20 cellular contexts compared by ENCODE assay signal in the genomic region with DNA sequence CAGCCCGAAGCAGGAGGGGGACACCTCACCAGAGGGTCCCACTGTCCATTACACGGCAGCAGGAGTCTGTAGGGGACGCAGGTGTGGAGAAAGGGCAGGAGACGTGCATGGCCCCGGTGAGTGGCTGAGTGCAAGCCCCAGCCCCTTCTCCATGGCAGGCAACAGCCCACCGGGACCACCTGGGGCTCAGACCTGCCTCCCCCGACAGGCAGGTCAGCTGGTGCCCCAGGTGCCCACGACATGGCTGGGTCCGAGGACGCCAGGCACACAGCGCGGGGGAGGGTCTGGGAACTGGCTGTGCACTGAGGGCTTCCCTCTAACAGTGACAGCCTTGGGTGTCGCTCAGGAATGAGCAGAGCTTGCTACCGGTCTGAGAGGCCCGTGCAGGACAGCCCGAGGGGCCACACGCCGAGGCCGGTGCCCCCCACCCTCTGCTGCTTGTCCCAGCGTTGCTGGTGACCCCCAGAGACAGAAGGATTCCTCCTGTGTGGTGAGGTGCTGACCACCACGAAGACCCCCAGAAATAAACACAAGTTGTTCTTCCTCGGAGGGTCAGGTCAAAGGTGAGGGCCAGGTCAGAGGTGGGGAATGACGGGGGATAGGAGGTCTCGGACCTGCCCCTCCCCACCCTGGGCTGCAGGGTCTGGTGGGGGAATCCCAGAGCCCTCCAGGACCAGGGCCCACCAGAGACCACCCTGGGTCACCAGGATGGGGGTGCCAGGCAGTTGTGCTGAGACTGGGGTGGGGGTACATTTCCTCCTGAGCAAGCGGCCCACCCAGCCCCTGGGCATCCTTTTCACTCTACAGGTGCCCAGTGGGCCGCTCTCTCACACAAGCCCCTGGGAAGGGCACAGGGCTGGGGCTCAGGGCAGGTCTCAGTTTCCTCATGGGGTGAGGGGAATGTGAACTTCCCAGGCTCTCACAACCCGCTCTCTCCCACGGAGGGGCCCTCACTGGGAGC. TPM values are rescaled to one million over a fixed set of nuclear protein-coding genes. Genes with fewer than 3 reads are reported as not detected.
DNase-seq lines count a peak whose midpoint lies in the region; ATAC-seq and TF ChIP-seq lines count a peak whose summit lies in the region.
"Had no signal": no experiment of that assay in that cellular context is flagged by ENCODE, and none has a peak within 500 bp of the region (broad histone marks: within the 10 kb centered on the region; RNA-seq: fewer than 3 reads in every experiment).

No MANE protein-coding gene starts in this region.

- H3K27me3 Mint-ChIP-seq in activated T-cell treated with anti-CD3 and anti-CD28 coated beads, Interleukin-2, amount 50 U/mL, for 24 hours = no peaks in the 10 kb centered on the region
- H3K27me3 Mint-ChIP-seq in activated T-cell treated with anti-CD3 and anti-CD28 coated beads, Interleukin-2, amount 50 U/mL, for 72 hours (ENCODE audit: low read depth) = peaks cover 4% of the 10 kb centered on the region
- no peaks in the 10 kb centered on the region for H3K27me3 Mint-ChIP-seq in naive thymus-derived CD4-positive, alpha-beta T cell
- H3K27me3 Mint-ChIP-seq in type B pancreatic cell = no peaks in the 10 kb centered on the region

- H3K9me3 Mint-ChIP-seq in activated T-cell treated with anti-CD3 and anti-CD28 coated beads, Interleukin-2, amount 50 U/mL, for 24 hours = peaks cover 17% of the 10 kb centered on the region
- peaks cover 9 to 11% of the 10 kb centered on the region in 2 donors for H3K9me3 Mint-ChIP-seq in activated T-cell treated with anti-CD3 and anti-CD28 coated beads, Interleukin-2, amount 50 U/mL, for 72 hours
- H3K9me3 Mint-ChIP-seq in naive thymus-derived CD4-positive, alpha-beta T cell = peaks cover 4 to 31% (median 19%) of the 10 kb centered on the region in 11 donors
- peaks cover 5% of the 10 kb centered on the region for H3K9me3 Mint-ChIP-seq in type B pancreatic cell

- peaks cover 0 to 11% (median 0%) of the 10 kb centered on the region in 3 experiments for H3K9me3 ChIP-seq in naive thymus-derived CD4-positive, alpha-beta T cell (ENCODE audit: control insufficient read depth in 2 of 3, low read length in 3 of 3)
- no peaks in the 10 kb centered on the region for H3K9me3 ChIP-seq in effector memory CD4-positive, alpha-beta T cell (ENCODE audit: control insufficient read depth, low read length)

- POLR2A ChIA-PET in naive thymus-derived CD4-positive, alpha-beta T cell (lab: Charles Lee) = no interaction called here

- peak; percentile 22 for DNase-seq in activated T-cell treated with anti-CD3 and anti-CD28 coated beads, Interleukin-2, amount 50 U/mL, for 24 hours
- DNase-seq in activated T-cell treated with anti-CD3 and anti-CD28 coated beads, Interleukin-2, amount 50 U/mL, for 72 hours = no peak
- DNase-seq in left ventricle myocardium superior (no peak), type B pancreatic cell (ENCODE audit: extremely low spot score, unreplicated experiment) (peak; percentile 42)
- DNase-seq in naive thymus-derived CD4-positive, alpha-beta T cell = peak in 1 of 9 donors; percentile 17
- DNase-seq in effector memory CD4-positive, alpha-beta T cell = no peak
- DNase-seq: HCEC 1CT, mesendoderm, NCI-H1417 treated with DMSO at 0.1 percent for 48 hours, NCI-H2171 treated with DMSO at 0.1 percent for 48 hours, NCI-H748 treated with DMSO at 0.1 percent for 48 hours, PC-9 had no signal

- no peak overlapping the region for H3K27ac Mint-ChIP-seq in activated T-cell treated with anti-CD3 and anti-CD28 coated beads, Interleukin-2, amount 50 U/mL, for 24 hours
- no peak overlapping the region for H3K27ac Mint-ChIP-seq in activated T-cell treated with anti-CD3 and anti-CD28 coated beads, Interleukin-2, amount 50 U/mL, for 72 hours
- H3K27ac Mint-ChIP-seq in naive thymus-derived CD4-positive, alpha-beta T cell = no peak overlapping the region
- H3K27ac Mint-ChIP-seq in type B pancreatic cell = no peak overlapping the region
- H3K27ac Mint-ChIP-seq: T-helper 2 cell treated with Interferon-gamma antibody and Interleukin-4, amounts not matched to agents 5 μg/mL and 100 μg/mL, for 36 hours; WTC11 had no signal

- TF ChIP-seq CTCF in type B pancreatic cell (conservative IDR thresholded peaks at IDR 0.05) = no peak

- H3K4me3 ChIP-seq in naive thymus-derived CD4-positive, alpha-beta T cell (ENCODE audit: low read length) = no peak overlapping the region
- no peak overlapping the region for H3K4me3 ChIP-seq in effector memory CD4-positive, alpha-beta T cell (ENCODE audit: insufficient read depth, low read depth, low read length, poor library complexity, severe bottlenecking)
- H3K4me3 ChIP-seq: BLaER1, body of pancreas, coronary artery, PC-9, tibial nerve had no signal

- H3K4me1 Mint-ChIP-seq in activated T-cell treated with anti-CD3 and anti-CD28 coated beads, Interleukin-2, amount 50 U/mL, for 24 hours (ENCODE audit: low read depth) = peaks cover 4% of the 10 kb centered on the region
- H3K4me1 Mint-ChIP-seq in activated T-cell treated with anti-CD3 and anti-CD28 coated beads, Interleukin-2, amount 50 U/mL, for 72 hours (ENCODE audit: low read depth) = peaks cover 6% of the 10 kb centered on the region
- peaks cover 0 to 7% (median 2%) of the 10 kb centered on the region in 7 donors for H3K4me1 Mint-ChIP-seq in naive thymus-derived CD4-positive, alpha-beta T cell
- no peaks in the 10 kb centered on the region for H3K4me1 Mint-ChIP-seq in type B pancreatic cell (ENCODE audit: unreplicated experiment)
- H3K4me1 Mint-ChIP-seq: WTC11 had no signal

- peaks cover 28% of the 10 kb centered on the region for H3K36me3 Mint-ChIP-seq in activated T-cell treated with anti-CD3 and anti-CD28 coated beads, Interleukin-2, amount 50 U/mL, for 24 hours (ENCODE audit: low read depth)
- peaks cover 15 to 22% of the 10 kb centered on the region in 2 donors for H3K36me3 Mint-ChIP-seq in activated T-cell treated with anti-CD3 and anti-CD28 coated beads, Interleukin-2, amount 50 U/mL, for 72 hours (ENCODE audit: insufficient read depth in 2 of 2)
- peaks cover 6 to 28% (median 22%) of the 10 kb centered on the region in 5 donors for H3K36me3 Mint-ChIP-seq in naive thymus-derived CD4-positive, alpha-beta T cell
- H3K36me3 Mint-ChIP-seq in type B pancreatic cell = peaks cover 29% of the 10 kb centered on the region

- H3K36me3 ChIP-seq in naive thymus-derived CD4-positive, alpha-beta T cell (ENCODE audit: control insufficient read depth in 2 of 3, insufficient read depth in 3 of 3, low read length in 3 of 3) = peaks cover 0 to 20% (median 0%) of the 10 kb centered on the region in 3 experiments
- peaks cover 3% of the 10 kb centered on the region for H3K36me3 ChIP-seq in effector memory CD4-positive, alpha-beta T cell (ENCODE audit: control insufficient read depth, insufficient read depth, low read length)

- CTCF ChIA-PET in naive thymus-derived CD4-positive, alpha-beta T cell (lab: Charles Lee) = no interaction called here

- no peak for ATAC-seq in activated T-cell treated with anti-CD3 and anti-CD28 coated beads, Interleukin-2, amount 50 U/mL, for 72 hours (replicated peaks in 1 of 2)
- ATAC-seq in left ventricle myocardium superior (peak; percentile 10), GM18870 (IDR thresholded peaks at IDR 0.05; ENCODE audit: unreplicated experiment) (no peak), GM21381 (IDR thresholded peaks at IDR 0.05; ENCODE audit: unreplicated experiment) (no peak)
- peak; percentile 10 for ATAC-seq in naive thymus-derived CD4-positive, alpha-beta T cell
- ATAC-seq: body of pancreas, WTC11 had no signal

- intact Hi-C loops in left ventricle myocardium superior (cut with micrococcal nuclease) = no loop called here
- intact Hi-C loops in naive thymus-derived CD4-positive, alpha-beta T cell (cut with micrococcal nuclease) = no loop called here

- no peaks in the 10 kb centered on the region for H3K27me3 ChIP-seq in naive thymus-derived CD4-positive, alpha-beta T cell (ENCODE audit: control insufficient read depth in 2 of 2, insufficient read depth in 2 of 2, low read length in 2 of 2)
- no peaks in the 10 kb centered on the region for H3K27me3 ChIP-seq in effector memory CD4-positive, alpha-beta T cell (replicated peaks; ENCODE audit: control insufficient read depth, insufficient read depth, low read length, poor library complexity, severe bottlenecking)
- H3K27me3 ChIP-seq: BLaER1, body of pancreas, tibial nerve had no signal

- no peaks in the 10 kb centered on the region for H3K4me1 ChIP-seq in naive thymus-derived CD4-positive, alpha-beta T cell (ENCODE audit: control insufficient read depth in 2 of 2, insufficient read depth in 2 of 2, low read length in 2 of 2)
- no peaks in the 10 kb centered on the region for H3K4me1 ChIP-seq in effector memory CD4-positive, alpha-beta T cell (ENCODE audit: control insufficient read depth, insufficient read depth, low read length, poor library complexity, severe bottlenecking)
- H3K4me1 ChIP-seq: BLaER1, body of pancreas had no signal

- no peak overlapping the region for H3K27ac ChIP-seq in naive thymus-derived CD4-positive, alpha-beta T cell (ENCODE audit: low read depth, low read length)
- no peak overlapping the region for H3K27ac ChIP-seq in effector memory CD4-positive, alpha-beta T cell (ENCODE audit: insufficient read depth, low read length, poor library complexity, severe bottlenecking)
- H3K27ac ChIP-seq: BLaER1, body of pancreas, coronary artery, PC-9, tibial nerve had no signal

- no peak overlapping the region for H3K4me3 Mint-ChIP-seq in activated T-cell treated with anti-CD3 and anti-CD28 coated beads, Interleukin-2, amount 50 U/mL, for 24 hours
- no peak overlapping the region for H3K4me3 Mint-ChIP-seq in activated T-cell treated with anti-CD3 and anti-CD28 coated beads, Interleukin-2, amount 50 U/mL, for 72 hours
- no peak overlapping the region for H3K4me3 Mint-ChIP-seq in naive thymus-derived CD4-positive, alpha-beta T cell
- H3K4me3 Mint-ChIP-seq in type B pancreatic cell = no peak overlapping the region
- H3K4me3 Mint-ChIP-seq: T-helper 2 cell treated with Interferon-gamma antibody and Interleukin-4, amounts not matched to agents 5 μg/mL and 100 μg/mL, for 36 hours; WTC11 had no signal

RNA-seq across cellular contexts. Expression of a gene that starts 50.6 kb away (rescaled TPM):
- total RNA-seq in activated T-cell treated with anti-CD3 and anti-CD28 coated beads, Interleukin-2, amount 50 U/mL, for 72 hours = 10 to 100 TPM; 35.1 to 40.1 TPM
- 28.9 TPM for total RNA-seq in left ventricle myocardium superior
- total RNA-seq in naive thymus-derived CD4-positive, alpha-beta T cell = 100 to 1,000 TPM in 1 of 5 experiments, 10 to 100 TPM in 4; 30.7 to 106 (median 40.4) TPM
- polyA plus RNA-seq in naive thymus-derived CD4-positive, alpha-beta T cell = 10 to 100 TPM; 14.9 to 20.2 TPM
- total RNA-seq in type B pancreatic cell (ENCODE audit: low replicate concordance) = 39.3 and 39.7 TPM in 2 replicates

Comparison
In these comparisons a context has a peak if more than half of its experiments do, and no peak if none do; other contexts are left out.
1. DNase-seq: peak in activated T-cell treated with anti-CD3 and anti-CD28 coated beads, Interleukin-2, amount 50 U/mL, for 24 hours (single experiment) and type B pancreatic cell (single experiment); none in activated T-cell treated with anti-CD3 and anti-CD28 coated beads, Interleukin-2, amount 50 U/mL, for 72 hours (0 of 2), left ventricle myocardium superior (single experiment) and effector memory CD4-positive, alpha-beta T cell (0 of 3).
2. ATAC-seq: peak in left ventricle myocardium superior (single experiment) and naive thymus-derived CD4-positive, alpha-beta T cell (single experiment); none in activated T-cell treated with anti-CD3 and anti-CD28 coated beads, Interleukin-2, amount 50 U/mL, for 72 hours (0 of 2), GM18870 (single experiment) and GM21381 (single experiment).